Comparison of ENCODE assay signal across 8 cellular contexts in the genomic region with DNA sequence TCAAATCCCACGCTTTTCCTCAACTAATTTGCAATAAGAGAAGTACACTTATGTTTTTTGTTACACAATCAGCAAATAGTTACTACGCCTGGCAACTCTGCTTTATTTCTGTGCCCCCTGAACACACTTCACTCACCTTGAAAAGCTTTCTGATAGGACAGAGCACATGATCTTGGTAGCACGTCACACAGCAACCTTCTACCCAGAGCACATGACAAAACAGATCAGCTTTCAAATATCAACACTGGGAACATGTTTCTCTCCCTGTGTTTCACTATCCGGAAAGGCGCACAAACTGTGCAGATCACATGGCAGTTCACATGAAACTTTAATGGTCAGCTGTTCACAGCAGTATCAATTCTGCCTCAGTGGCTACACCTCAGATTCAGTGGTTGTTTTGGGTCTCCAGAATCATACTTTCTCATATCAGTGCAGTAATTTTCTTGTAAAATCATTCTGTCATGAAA. TPM values are rescaled to one million over a fixed set of nuclear protein-coding genes. Genes with fewer than 3 reads are reported as not detected.
DNase-seq lines count a peak whose midpoint lies in the region; ATAC-seq and TF ChIP-seq lines count a peak whose summit lies in the region.
"Had no signal": no experiment of that assay in that cellular context is flagged by ENCODE, and none has a peak within 500 bp of the region (broad histone marks: within the 10 kb centered on the region; RNA-seq: fewer than 3 reads in every experiment).

No MANE protein-coding gene starts in this region.

- intact Hi-C loops in gastrocnemius medialis (cut with DNase I; ENCODE audit: low total_unique reads), result loop anchor here (1.0 to 10.0 kb wide), 4 partner anchors 370 to 1251 kb away; no protein-coding TSS in a partner anchor

- peaks cover 52 to 59% of the 10 kb centered on the region in 2 donors for H3K4me1 ChIP-seq in gastrocnemius medialis

- H3K27me3 Mint-ChIP-seq in HFFc6 (ENCODE audit: insufficient read depth), result peaks cover 2% of the 10 kb centered on the region; the same call in 1 of the 2 replicates

- H3K27ac Mint-ChIP-seq in HFFc6, result peak overlapping the region; percentile 57; the same call in 1 of the 2 replicates

- H3K4me3 ChIP-seq in fibroblast of villous mesenchyme (ENCODE audit: low read depth, low read length), result peak overlapping the region; percentile 76
- H3K4me3 ChIP-seq in gastrocnemius medialis, result peak overlapping the region; percentile 75 to 94 (median 83)

- H3K27ac ChIP-seq in gastrocnemius medialis, result peak overlapping the region; percentile 96 to 99 (median 98)

- H3K9me3 ChIP-seq in gastrocnemius medialis, result no peaks in the 10 kb centered on the region

- peak; percentile 80 to 92 for TF ChIP-seq POLR2A in gastrocnemius medialis (IDR thresholded peaks at IDR 0.05)

- DNase-seq in HFFc6, result no peak
- DNase-seq in RKO (ENCODE audit: low spot score), result peak; percentile 69
- DNase-seq in fibroblast of villous mesenchyme (ENCODE audit: low read depth), result peak; percentile 90
- DNase-seq in gastrocnemius medialis, result peak; percentile 83 to 86
- no peak for DNase-seq in ecto neural progenitor cell (ENCODE audit: low spot score)
- no peak for DNase-seq in activated CD4-positive, alpha-beta T cell treated with anti-CD3 and anti-CD28 coated beads, Interleukin-2, amount 50 U/mL, for 48 hours

- H3K9me3 Mint-ChIP-seq in HFFc6, result no peaks in the 10 kb centered on the region

- no peaks in the 10 kb centered on the region for H3K36me3 Mint-ChIP-seq in HFFc6 (ENCODE audit: low read depth)

- no peaks in the 10 kb centered on the region for H3K36me3 ChIP-seq in gastrocnemius medialis

- peak; percentile 78 to 79 for ATAC-seq in gastrocnemius medialis
- ATAC-seq in GM21619 (IDR thresholded peaks at IDR 0.05; ENCODE audit: unreplicated experiment), result no peak

- peak overlapping the region; percentile 94 for H3K4me3 Mint-ChIP-seq in HFFc6

- in situ Hi-C loops in gastrocnemius medialis (cut with MboI; ENCODE audit: low sequenced_read_pairs in 4 of 4), result loop anchor here (5.0 to 25.0 kb wide), 11 partner anchors 119 to 1546 kb away; a partner anchor contains a TSS

- peaks cover 51% of the 10 kb centered on the region for H3K4me1 Mint-ChIP-seq in HFFc6 (ENCODE audit: low read depth)

- H3K27me3 ChIP-seq in gastrocnemius medialis, result no peaks in the 10 kb centered on the region

- no peak for TF ChIP-seq CTCF in HFFc6 (IDR thresholded peaks at IDR 0.05)
- no peak for TF ChIP-seq CTCF in fibroblast of villous mesenchyme (IDR thresholded peaks at IDR 0.05; ENCODE audit: insufficient read depth, low read depth, low read length)
- peak in 1 of 5 experiments; percentile 28 for TF ChIP-seq CTCF in gastrocnemius medialis (IDR thresholded peaks at IDR 0.05 in 4 of 5, conservative IDR thresholded peaks at IDR 0.05 in 1 of 5)

RNA-seq across cellular contexts. Expression of a gene that starts 2.2 kb away (rescaled TPM):
- total RNA-seq in HFFc6 (2021; fragmentation: NEBNext Ultra II Directional; extraction: Animal tissue kit (Norgen Biotek cat#: 25700)), result 1 to 10 TPM; 2.3 to 3.2 (median 2.8) TPM
- total RNA-seq in fibroblast of villous mesenchyme, result 7.3 and 7.7 TPM in 2 replicates
- 100 to 1,000 TPM in 2 of 4 donors, 10 to 100 TPM in 2; 93.3 to 176 (median 99.8) TPM for total RNA-seq in gastrocnemius medialis

RNA-seq across cellular contexts. Expression of a gene that starts 56.3 kb away (rescaled TPM):
- total RNA-seq in HFFc6 (2021; fragmentation: NEBNext Ultra II Directional; extraction: Animal tissue kit (Norgen Biotek cat#: 25700)), result not detected
- total RNA-seq in fibroblast of villous mesenchyme (0.86 and 0.97 TPM in 2 replicates), gastrocnemius medialis (1 to 10 TPM in 1 of 4 donors, under 1 TPM in 1, not detected in 2; 0.80 to 1.2 TPM)
- total RNA-seq: mononuclear cell had no signal

Comparison
In these comparisons a context has a peak if more than half of its experiments do, and no peak if none do; other contexts are left out.
1. DNase-seq: peak in RKO (single experiment), fibroblast of villous mesenchyme (single experiment) and gastrocnemius medialis (2 of 2); none in HFFc6 (single experiment), ecto neural progenitor cell (single experiment) and activated CD4-positive, alpha-beta T cell treated with anti-CD3 and anti-CD28 coated beads, Interleukin-2, amount 50 U/mL, for 48 hours (0 of 2).
2. RNA of a gene that starts 2.2 kb away (total RNA-seq): 93.3 to 176 TPM in gastrocnemius medialis; 7.3 to 7.7 TPM in fibroblast of villous mesenchyme and 2.3 to 3.2 TPM in HFFc6; every median in the first group is over 10 times any median in the second.